Comparison of ENCODE assay signal across 2 cellular contexts in the genomic region with DNA sequence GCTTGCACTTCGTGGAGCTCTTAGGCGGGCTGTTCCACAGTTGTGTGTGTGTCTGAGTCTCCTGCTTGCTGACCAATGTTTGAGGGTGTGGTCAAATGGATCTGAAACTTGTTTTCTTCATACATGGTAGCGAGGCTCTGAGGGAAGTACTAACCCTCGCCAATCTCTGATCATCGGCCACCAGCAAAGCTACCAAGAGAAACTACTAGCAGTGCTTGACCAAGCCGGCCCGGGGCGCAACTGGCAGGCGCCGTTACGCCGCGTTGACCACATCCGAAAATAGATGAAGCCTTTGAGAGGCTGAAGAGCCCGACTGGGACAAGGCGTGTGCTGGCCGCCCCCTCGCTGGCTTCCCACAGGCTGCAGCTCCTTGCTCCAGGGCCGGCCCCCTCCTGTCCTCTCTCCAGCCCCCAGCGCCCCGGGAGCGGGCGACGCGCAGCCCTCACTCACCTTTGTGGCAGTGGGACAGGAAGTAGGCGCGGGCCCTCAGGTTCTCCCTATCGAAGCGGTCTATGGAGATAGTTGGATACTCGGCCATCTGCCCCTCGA.
TF ChIP-seq lines count a peak whose summit lies in the region.

No MANE protein-coding gene starts in this region.

TF ChIP-seq in A549, 52 proteins besides CTCF, POLR2A, EP300 and RAD21:
- TF ChIP-seq, protein P1, sequence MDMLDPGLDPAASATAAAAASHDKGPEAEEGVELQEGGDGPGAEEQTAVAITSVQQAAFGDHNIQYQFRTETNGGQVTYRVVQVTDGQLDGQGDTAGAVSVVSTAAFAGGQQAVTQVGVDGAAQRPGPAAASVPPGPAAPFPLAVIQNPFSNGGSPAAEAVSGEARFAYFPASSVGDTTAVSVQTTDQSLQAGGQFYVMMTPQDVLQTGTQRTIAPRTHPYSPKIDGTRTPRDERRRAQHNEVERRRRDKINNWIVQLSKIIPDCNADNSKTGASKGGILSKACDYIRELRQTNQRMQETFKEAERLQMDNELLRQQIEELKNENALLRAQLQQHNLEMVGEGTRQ (IDR thresholded peaks at IDR 0.05) = 0 out of 2 replicates have a peak, but pooled peaks have one; percentile 1
- 0 out of 2 replicates have a peak, but pooled peaks have one; percentile 42 for TF ChIP-seq PHF8 (IDR thresholded peaks at IDR 0.05; ENCODE audit: borderline replicate concordance, low read depth)
- TF ChIP-seq FOSB (CRISPR knock-in tag; IDR thresholded peaks at IDR 0.05) = no peak

TF ChIP-seq in GM12878, 131 proteins besides CTCF, POLR2A, EP300 and RAD21:
- no peak for TF ChIP-seq RB1 (IDR thresholded peaks at IDR 0.05; ENCODE audit: borderline replicate concordance)
- TF ChIP-seq DPF2 (IDR thresholded peaks at IDR 0.05) = 0 out of 2 replicates have a peak, but pooled peaks have one; percentile 82
- 0 out of 2 replicates have a peak, but pooled peaks have one; percentile 34 for TF ChIP-seq YY1 (IDR thresholded peaks at IDR 0.05; ENCODE audit: low read depth, low read length)
- TF ChIP-seq POLR2AphosphoS5 (IDR thresholded peaks at IDR 0.05; ENCODE audit: low read length) = peak; percentile 66
- TF ChIP-seq SMARCA5 (IDR thresholded peaks at IDR 0.05) = 0 out of 2 replicates have a peak, but pooled peaks have one; percentile 26
- TF ChIP-seq NR2C1 (IDR thresholded peaks at IDR 0.05) = no peak
- TF ChIP-seq, protein P2, sequence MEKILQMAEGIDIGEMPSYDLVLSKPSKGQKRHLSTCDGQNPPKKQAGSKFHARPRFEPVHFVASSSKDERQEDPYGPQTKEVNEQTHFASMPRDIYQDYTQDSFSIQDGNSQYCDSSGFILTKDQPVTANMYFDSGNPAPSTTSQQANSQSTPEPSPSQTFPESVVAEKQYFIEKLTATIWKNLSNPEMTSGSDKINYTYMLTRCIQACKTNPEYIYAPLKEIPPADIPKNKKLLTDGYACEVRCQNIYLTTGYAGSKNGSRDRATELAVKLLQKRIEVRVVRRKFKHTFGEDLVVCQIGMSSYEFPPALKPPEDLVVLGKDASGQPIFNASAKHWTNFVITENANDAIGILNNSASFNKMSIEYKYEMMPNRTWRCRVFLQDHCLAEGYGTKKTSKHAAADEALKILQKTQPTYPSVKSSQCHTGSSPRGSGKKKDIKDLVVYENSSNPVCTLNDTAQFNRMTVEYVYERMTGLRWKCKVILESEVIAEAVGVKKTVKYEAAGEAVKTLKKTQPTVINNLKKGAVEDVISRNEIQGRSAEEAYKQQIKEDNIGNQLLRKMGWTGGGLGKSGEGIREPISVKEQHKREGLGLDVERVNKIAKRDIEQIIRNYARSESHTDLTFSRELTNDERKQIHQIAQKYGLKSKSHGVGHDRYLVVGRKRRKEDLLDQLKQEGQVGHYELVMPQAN (conservative IDR thresholded peaks at IDR 0.05) = no peak; the same call in 1 of the 2 replicates
- TF ChIP-seq ZNF207 (IDR thresholded peaks at IDR 0.05; ENCODE audit: borderline replicate concordance) = 0 out of 2 replicates have a peak, but pooled peaks have one; percentile 25
- TF ChIP-seq IRF4 (IDR thresholded peaks at IDR 0.05; ENCODE audit: low read depth, low read length) = peak; percentile 23; the same call in 1 of the 2 replicates
- TF ChIP-seq, protein P3, sequence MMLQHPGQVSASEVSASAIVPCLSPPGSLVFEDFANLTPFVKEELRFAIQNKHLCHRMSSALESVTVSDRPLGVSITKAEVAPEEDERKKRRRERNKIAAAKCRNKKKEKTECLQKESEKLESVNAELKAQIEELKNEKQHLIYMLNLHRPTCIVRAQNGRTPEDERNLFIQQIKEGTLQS (IDR thresholded peaks at IDR 0.05; ENCODE audit: borderline replicate concordance, extremely low read depth, low read depth, low read length) = no peak
- TF ChIP-seq SIN3A (IDR thresholded peaks at IDR 0.05; ENCODE audit: low read depth, low read length) = no peak
- no peak; the same call in 1 of the 2 replicates for TF ChIP-seq ZBED1 (IDR thresholded peaks at IDR 0.05; ENCODE audit: borderline replicate concordance)
- TF ChIP-seq CBX5 (IDR thresholded peaks at IDR 0.05; ENCODE audit: low read depth) = 0 out of 2 replicates have a peak, but pooled peaks have one; percentile 15
- no peak for TF ChIP-seq RCOR1 (conservative IDR thresholded peaks at IDR 0.05; ENCODE audit: low read depth, low read length)
- TF ChIP-seq KLF5 (IDR thresholded peaks at IDR 0.05; ENCODE audit: partially characterized antibody) = no peak
- 0 out of 2 replicates have a peak, but pooled peaks have one; percentile 7 for TF ChIP-seq TBL1XR1 (IDR thresholded peaks at IDR 0.05; ENCODE audit: low read depth, low read length)
- peak; percentile 72 for TF ChIP-seq PML (IDR thresholded peaks at IDR 0.05; ENCODE audit: low read length)
- TF ChIP-seq NRF1 (conservative IDR thresholded peaks at IDR 0.05; ENCODE audit: low read depth, low read length) = no peak
- peak; percentile 59; the same call in 1 of the 2 replicates for TF ChIP-seq PAX5 (IDR thresholded peaks at IDR 0.05; ENCODE audit: borderline replicate concordance, low read depth, low read length)
- TF ChIP-seq, protein P4, sequence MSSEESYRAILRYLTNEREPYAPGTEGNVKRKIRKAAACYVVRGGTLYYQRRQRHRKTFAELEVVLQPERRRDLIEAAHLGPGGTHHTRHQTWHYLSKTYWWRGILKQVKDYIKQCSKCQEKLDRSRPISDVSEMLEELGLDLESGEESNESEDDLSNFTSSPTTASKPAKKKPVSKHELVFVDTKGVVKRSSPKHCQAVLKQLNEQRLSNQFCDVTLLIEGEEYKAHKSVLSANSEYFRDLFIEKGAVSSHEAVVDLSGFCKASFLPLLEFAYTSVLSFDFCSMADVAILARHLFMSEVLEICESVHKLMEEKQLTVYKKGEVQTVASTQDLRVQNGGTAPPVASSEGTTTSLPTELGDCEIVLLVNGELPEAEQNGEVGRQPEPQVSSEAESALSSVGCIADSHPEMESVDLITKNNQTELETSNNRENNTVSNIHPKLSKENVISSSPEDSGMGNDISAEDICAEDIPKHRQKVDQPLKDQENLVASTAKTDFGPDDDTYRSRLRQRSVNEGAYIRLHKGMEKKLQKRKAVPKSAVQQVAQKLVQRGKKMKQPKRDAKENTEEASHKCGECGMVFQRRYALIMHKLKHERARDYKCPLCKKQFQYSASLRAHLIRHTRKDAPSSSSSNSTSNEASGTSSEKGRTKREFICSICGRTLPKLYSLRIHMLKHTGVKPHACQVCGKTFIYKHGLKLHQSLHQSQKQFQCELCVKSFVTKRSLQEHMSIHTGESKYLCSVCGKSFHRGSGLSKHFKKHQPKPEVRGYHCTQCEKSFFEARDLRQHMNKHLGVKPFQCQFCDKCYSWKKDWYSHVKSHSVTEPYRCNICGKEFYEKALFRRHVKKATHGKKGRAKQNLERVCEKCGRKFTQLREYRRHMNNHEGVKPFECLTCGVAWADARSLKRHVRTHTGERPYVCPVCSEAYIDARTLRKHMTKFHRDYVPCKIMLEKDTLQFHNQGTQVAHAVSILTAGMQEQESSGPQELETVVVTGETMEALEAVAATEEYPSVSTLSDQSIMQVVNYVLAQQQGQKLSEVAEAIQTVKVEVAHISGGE (CRISPR knock-in tag; IDR thresholded peaks at IDR 0.05) = no peak
- TF ChIP-seq LARP7 (IDR thresholded peaks at IDR 0.05) = peak; percentile 54; the same call in 1 of the 2 replicates
- TF ChIP-seq BMI1 (IDR thresholded peaks at IDR 0.05; ENCODE audit: borderline replicate concordance) = no peak
- TF ChIP-seq CHD4 (IDR thresholded peaks at IDR 0.05) = no peak
- 0 out of 3 replicates have a peak, but pooled peaks have one; percentile 15 for TF ChIP-seq POU2F2 (IDR thresholded peaks at IDR 0.05; ENCODE audit: borderline replicate concordance, low read depth, low read length)
